1 cellular context compared by ENCODE assay signal in genomic region chr4:1882850-1883271, GRCh38.
A peak's percentile ranks its signal among the peaks of the same experiment; 100 is the strongest.
TF ChIP-seq lines count a peak whose summit lies in the region.

No MANE protein-coding gene starts in this region.

TF ChIP-seq in K562, 482 proteins besides CTCF, POLR2A, EP300 and RAD21 (continued from another document and continues in another):
- TF ChIP-seq COPS2 (conservative IDR thresholded peaks at IDR 0.05) (no peak), MTA1 (IDR thresholded peaks at IDR 0.05; ENCODE audit: borderline replicate concordance) (peak; percentile 50; the same call in 1 of the 2 replicates), ZNF431 (CRISPR knock-in tag; IDR thresholded peaks at IDR 0.05) (0 out of 2 replicates have a peak, but pooled peaks have one; percentile 17), ZNF589 (CRISPR knock-in tag; IDR thresholded peaks at IDR 0.05; ENCODE audit: low read depth) (peak; percentile 80; the same call in 1 of the 2 replicates), ZNF830 (CRISPR knock-in tag; IDR thresholded peaks at IDR 0.05) (no peak), ELF4 (CRISPR knock-in tag; IDR thresholded peaks at IDR 0.05) (peak; percentile 86), KLF1 (tag; IDR thresholded peaks at IDR 0.05) (no peak), IRF2 (CRISPR knock-in tag; IDR thresholded peaks at IDR 0.05) (no peak), RAD51 (IDR thresholded peaks at IDR 0.05; ENCODE audit: borderline replicate concordance, low read depth) (peak; percentile 47; the same call in 1 of the 2 replicates), POLR3G (IDR thresholded peaks at IDR 0.05; ENCODE audit: extremely low read depth, insufficient read length, insufficient replicate concordance) (no peak), TCF3 (CRISPR knock-in tag; IDR thresholded peaks at IDR 0.05) (peak; percentile 99), ZEB2 (IDR thresholded peaks at IDR 0.05) (peak; percentile 46; the same call in 1 of the 2 replicates), TSC22D4 (tag; IDR thresholded peaks at IDR 0.05) (no peak), RNF2 (IDR thresholded peaks at IDR 0.05) (no peak), SREBF2 (CRISPR knock-in tag; IDR thresholded peaks at IDR 0.05) (no peak), EWSR1 (IDR thresholded peaks at IDR 0.05; ENCODE audit: borderline replicate concordance, low read depth, partially characterized antibody) (no peak), POLR2AphosphoS5 (IDR thresholded peaks at IDR 0.05; ENCODE audit: control insufficient read depth, insufficient read depth, low read depth, low read length) (peak; percentile 97), NCOA2 (IDR thresholded peaks at IDR 0.05; ENCODE audit: partially characterized antibody in 2 of 2) (peak in 1 of 2 experiments; percentile 56), ZNF707 (CRISPR knock-in tag; conservative IDR thresholded peaks at IDR 0.05) (no peak), PHTF2 (CRISPR knock-in tag; IDR thresholded peaks at IDR 0.05) (no peak), PKNOX1 (IDR thresholded peaks at IDR 0.05) (peak; percentile 95), MEIS2 (IDR thresholded peaks at IDR 0.05; ENCODE audit: partially characterized antibody) (peak; percentile 59), TAL1 (IDR thresholded peaks at IDR 0.05) (peak; percentile 98), POU5F1 (IDR thresholded peaks at IDR 0.05; ENCODE audit: borderline replicate concordance, low read depth, low read length, partially characterized antibody) (no peak), AFF1 (IDR thresholded peaks at IDR 0.05; ENCODE audit: low read depth in 1 of 2, partially characterized antibody in 2 of 2) (peak in 1 of 2 experiments; percentile 31), ELK3 (CRISPR knock-in tag; IDR thresholded peaks at IDR 0.05) (no peak), ZBTB5 (IDR thresholded peaks at IDR 0.05) (no peak), NFIC (IDR thresholded peaks at IDR 0.05) (peak; percentile 96), ZNF354B (CRISPR knock-in tag; IDR thresholded peaks at IDR 0.05) (no peak), PYGO2 (tag; IDR thresholded peaks at IDR 0.05) (0 out of 2 replicates have a peak, but pooled peaks have one; percentile 36), TBL1XR1 (IDR thresholded peaks at IDR 0.05; ENCODE audit: low read length in 2 of 2) (peak in 1 of 2 experiments; percentile 86; a peak in 2 of 4 replicates), ZNF436 (CRISPR knock-in tag; IDR thresholded peaks at IDR 0.05) (no peak), NRF1 (conservative IDR thresholded peaks at IDR 0.05 in 1 of 2, IDR thresholded peaks at IDR 0.05 in 1 of 2) (0 out of 4 replicates have a peak, but pooled peaks have one; percentile 15 to 20)
- TF ChIP-seq, protein P1, sequence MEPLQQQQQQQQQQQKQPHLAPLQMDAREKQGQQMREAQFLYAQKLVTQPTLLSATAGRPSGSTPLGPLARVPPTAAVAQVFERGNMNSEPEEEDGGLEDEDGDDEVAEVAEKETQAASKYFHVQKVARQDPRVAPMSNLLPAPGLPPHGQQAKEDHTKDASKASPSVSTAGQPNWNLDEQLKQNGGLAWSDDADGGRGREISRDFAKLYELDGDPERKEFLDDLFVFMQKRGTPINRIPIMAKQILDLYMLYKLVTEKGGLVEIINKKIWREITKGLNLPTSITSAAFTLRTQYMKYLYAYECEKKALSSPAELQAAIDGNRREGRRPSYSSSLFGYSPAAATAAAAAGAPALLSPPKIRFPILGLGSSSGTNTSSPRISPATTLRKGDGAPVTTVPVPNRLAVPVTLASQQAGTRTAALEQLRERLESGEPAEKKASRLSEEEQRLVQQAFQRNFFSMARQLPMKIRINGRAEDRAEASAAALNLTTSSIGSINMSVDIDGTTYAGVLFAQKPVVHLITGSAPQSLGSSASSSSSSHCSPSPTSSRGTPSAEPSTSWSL (CRISPR knock-in tag; IDR thresholded peaks at IDR 0.05; ENCODE audit: borderline replicate concordance) = no peak
- TF ChIP-seq, protein P2, sequence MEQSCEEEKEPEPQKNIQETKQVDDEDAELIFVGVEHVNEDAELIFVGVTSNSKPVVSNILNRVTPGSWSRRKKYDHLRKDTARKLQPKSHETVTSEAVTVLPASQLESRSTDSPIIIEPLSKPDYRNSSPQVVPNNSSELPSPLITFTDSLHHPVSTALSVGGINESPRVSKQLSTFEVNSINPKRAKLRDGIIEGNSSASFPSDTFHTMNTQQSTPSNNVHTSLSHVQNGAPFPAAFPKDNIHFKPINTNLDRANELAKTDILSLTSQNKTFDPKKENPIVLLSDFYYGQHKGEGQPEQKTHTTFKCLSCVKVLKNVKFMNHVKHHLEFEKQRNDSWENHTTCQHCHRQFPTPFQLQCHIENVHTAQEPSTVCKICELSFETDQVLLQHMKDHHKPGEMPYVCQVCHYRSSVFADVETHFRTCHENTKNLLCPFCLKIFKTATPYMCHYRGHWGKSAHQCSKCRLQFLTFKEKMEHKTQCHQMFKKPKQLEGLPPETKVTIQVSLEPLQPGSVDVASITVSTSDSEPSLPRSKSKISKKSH (CRISPR knock-in tag; IDR thresholded peaks at IDR 0.05) = no peak
- TF ChIP-seq, protein P3, sequence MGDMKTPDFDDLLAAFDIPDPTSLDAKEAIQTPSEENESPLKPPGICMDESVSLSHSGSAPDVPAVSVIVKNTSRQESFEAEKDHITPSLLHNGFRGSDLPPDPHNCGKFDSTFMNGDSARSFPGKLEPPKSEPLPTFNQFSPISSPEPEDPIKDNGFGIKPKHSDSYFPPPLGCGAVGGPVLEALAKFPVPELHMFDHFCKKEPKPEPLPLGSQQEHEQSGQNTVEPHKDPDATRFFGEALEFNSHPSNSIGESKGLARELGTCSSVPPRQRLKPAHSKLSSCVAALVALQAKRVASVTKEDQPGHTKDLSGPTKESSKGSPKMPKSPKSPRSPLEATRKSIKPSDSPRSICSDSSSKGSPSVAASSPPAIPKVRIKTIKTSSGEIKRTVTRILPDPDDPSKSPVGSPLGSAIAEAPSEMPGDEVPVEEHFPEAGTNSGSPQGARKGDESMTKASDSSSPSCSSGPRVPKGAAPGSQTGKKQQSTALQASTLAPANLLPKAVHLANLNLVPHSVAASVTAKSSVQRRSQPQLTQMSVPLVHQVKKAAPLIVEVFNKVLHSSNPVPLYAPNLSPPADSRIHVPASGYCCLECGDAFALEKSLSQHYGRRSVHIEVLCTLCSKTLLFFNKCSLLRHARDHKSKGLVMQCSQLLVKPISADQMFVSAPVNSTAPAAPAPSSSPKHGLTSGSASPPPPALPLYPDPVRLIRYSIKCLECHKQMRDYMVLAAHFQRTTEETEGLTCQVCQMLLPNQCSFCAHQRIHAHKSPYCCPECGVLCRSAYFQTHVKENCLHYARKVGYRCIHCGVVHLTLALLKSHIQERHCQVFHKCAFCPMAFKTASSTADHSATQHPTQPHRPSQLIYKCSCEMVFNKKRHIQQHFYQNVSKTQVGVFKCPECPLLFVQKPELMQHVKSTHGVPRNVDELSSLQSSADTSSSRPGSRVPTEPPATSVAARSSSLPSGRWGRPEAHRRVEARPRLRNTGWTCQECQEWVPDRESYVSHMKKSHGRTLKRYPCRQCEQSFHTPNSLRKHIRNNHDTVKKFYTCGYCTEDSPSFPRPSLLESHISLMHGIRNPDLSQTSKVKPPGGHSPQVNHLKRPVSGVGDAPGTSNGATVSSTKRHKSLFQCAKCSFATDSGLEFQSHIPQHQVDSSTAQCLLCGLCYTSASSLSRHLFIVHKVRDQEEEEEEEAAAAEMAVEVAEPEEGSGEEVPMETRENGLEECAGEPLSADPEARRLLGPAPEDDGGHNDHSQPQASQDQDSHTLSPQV (IDR thresholded peaks at IDR 0.05) = no peak
- TF ChIP-seq, protein P4, sequence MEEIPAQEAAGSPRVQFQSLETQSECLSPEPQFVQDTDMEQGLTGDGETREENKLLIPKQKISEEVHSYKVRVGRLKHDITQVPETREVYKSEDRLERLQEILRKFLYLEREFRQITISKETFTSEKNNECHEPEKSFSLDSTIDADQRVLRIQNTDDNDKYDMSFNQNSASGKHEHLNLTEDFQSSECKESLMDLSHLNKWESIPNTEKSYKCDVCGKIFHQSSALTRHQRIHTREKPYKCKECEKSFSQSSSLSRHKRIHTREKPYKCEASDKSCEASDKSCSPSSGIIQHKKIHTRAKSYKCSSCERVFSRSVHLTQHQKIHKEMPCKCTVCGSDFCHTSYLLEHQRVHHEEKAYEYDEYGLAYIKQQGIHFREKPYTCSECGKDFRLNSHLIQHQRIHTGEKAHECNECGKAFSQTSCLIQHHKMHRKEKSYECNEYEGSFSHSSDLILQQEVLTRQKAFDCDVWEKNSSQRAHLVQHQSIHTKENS (CRISPR knock-in tag; IDR thresholded peaks at IDR 0.05) = no peak
- TF ChIP-seq, protein P5, sequence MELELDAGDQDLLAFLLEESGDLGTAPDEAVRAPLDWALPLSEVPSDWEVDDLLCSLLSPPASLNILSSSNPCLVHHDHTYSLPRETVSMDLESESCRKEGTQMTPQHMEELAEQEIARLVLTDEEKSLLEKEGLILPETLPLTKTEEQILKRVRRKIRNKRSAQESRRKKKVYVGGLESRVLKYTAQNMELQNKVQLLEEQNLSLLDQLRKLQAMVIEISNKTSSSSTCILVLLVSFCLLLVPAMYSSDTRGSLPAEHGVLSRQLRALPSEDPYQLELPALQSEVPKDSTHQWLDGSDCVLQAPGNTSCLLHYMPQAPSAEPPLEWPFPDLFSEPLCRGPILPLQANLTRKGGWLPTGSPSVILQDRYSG (tag; conservative IDR thresholded peaks at IDR 0.05; ENCODE audit: low read depth) = no peak
- TF ChIP-seq, protein P6, sequence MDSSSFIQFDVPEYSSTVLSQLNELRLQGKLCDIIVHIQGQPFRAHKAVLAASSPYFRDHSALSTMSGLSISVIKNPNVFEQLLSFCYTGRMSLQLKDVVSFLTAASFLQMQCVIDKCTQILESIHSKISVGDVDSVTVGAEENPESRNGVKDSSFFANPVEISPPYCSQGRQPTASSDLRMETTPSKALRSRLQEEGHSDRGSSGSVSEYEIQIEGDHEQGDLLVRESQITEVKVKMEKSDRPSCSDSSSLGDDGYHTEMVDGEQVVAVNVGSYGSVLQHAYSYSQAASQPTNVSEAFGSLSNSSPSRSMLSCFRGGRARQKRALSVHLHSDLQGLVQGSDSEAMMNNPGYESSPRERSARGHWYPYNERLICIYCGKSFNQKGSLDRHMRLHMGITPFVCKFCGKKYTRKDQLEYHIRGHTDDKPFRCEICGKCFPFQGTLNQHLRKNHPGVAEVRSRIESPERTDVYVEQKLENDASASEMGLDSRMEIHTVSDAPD (CRISPR knock-in tag; IDR thresholded peaks at IDR 0.05) = no peak
